Comparison of ENCODE assay signal across 8 cellular contexts in genomic region chr4:129092636-129093172, GRCh38. TPM values are rescaled to one million over a fixed set of nuclear protein-coding genes. Genes with fewer than 3 reads are reported as not detected.
DNase-seq lines count a peak whose midpoint lies in the region; ATAC-seq, FAIRE-seq and TF ChIP-seq lines count a peak whose summit lies in the region.

No MANE protein-coding gene starts in this region.

- ATAC-seq in GM21447 (IDR thresholded peaks at IDR 0.05; ENCODE audit: unreplicated experiment) (no peak), HG03521 (IDR thresholded peaks at IDR 0.05; ENCODE audit: unreplicated experiment) (no peak)

- H2AFZ ChIP-seq in keratinocyte (ENCODE audit: control insufficient read depth, low read length) = peak overlapping the region; percentile 97

- TF ChIP-seq CTCF in ascending aorta (IDR thresholded peaks at IDR 0.05) (no peak), keratinocyte (optimal IDR thresholded peaks at IDR 0.05 in 1 of 3, IDR thresholded peaks at IDR 0.05 in 1 of 3, conservative IDR thresholded peaks at IDR 0.05 in 1 of 3; ENCODE audit: extremely low read depth in 1 of 3, insufficient read depth in 2 of 3, low read length in 3 of 3) (no peak), thyroid gland (IDR thresholded peaks at IDR 0.05) (no peak)

- H4K20me1 ChIP-seq in keratinocyte (ENCODE audit: control insufficient read depth, extremely low read depth, insufficient read depth, low read length) = no peaks in the 10 kb centered on the region

- H3K4me1 ChIP-seq in ascending aorta (peaks cover 0 to 14% of the 10 kb centered on the region in 2 donors), keratinocyte (ENCODE audit: control insufficient read depth, extremely low read depth, insufficient read depth, low read length) (peaks cover 13% of the 10 kb centered on the region), thyroid gland (peaks cover 12 to 15% of the 10 kb centered on the region in 2 donors)

- peak; percentile 5 for FAIRE-seq in keratinocyte (lab: Jason Lieb, UNC)

- H3K79me2 ChIP-seq in keratinocyte (ENCODE audit: control insufficient read depth, insufficient read depth, low read length) = peaks cover 47% of the 10 kb centered on the region

- dilution Hi-C loops in keratinocyte (cut with MboI; ENCODE audit: extremely low pct_ligation_motif_present, low sequenced_read_pairs) = no loop called here

- H3K9ac ChIP-seq in keratinocyte (ENCODE audit: control insufficient read depth, extremely low read depth, insufficient read depth, low read length) = peak overlapping the region; percentile 98

- WGBS in thyroid gland, 2 donors = 1% methylated on average over 10 of the region's 10 CpGs

- H3K4me2 ChIP-seq in keratinocyte (ENCODE audit: control insufficient read depth, extremely low read depth, insufficient read depth, low read depth, low read length) = peak overlapping the region; percentile 91

- H3K9me3 ChIP-seq in ascending aorta (no peaks in the 10 kb centered on the region), keratinocyte (ENCODE audit: control insufficient read depth, low read depth, low read length) (no peaks in the 10 kb centered on the region), thyroid gland (no peaks in the 10 kb centered on the region)

- H3K4me3 ChIP-seq in ascending aorta = peak overlapping the region; percentile 74 to 75
- peak overlapping the region; percentile 71 to 93 (median 92) for H3K4me3 ChIP-seq in keratinocyte (ENCODE audit: control insufficient read depth in 2 of 3, extremely low read depth in 1 of 3, insufficient read depth in 2 of 3, low read depth in 1 of 3, low read length in 3 of 3)
- H3K4me3 ChIP-seq in thyroid gland (replicated peaks in 1 of 3) = peak overlapping the region; percentile 18 to 75 (median 53)

- H3K27ac ChIP-seq in ascending aorta (peak overlapping the region; percentile 91 to 92), keratinocyte (ENCODE audit: control insufficient read depth, insufficient read depth, low read length) (peak overlapping the region; percentile 87), thyroid gland (peak overlapping the region; percentile 67 to 94 (median 91))

- TF ChIP-seq POLR2A in thyroid gland (IDR thresholded peaks at IDR 0.05) = no peak

- no peaks in the 10 kb centered on the region for H3K9me1 ChIP-seq in keratinocyte (ENCODE audit: control insufficient read depth, extremely low read depth, insufficient read depth, low read length)

- H3K27me3 ChIP-seq in ascending aorta (no peaks in the 10 kb centered on the region), keratinocyte (ENCODE audit: control insufficient read depth, extremely low read depth, insufficient read depth, low read length) (no peaks in the 10 kb centered on the region), thyroid gland (no peaks in the 10 kb centered on the region)

- H3K36me3 ChIP-seq in ascending aorta (no peaks in the 10 kb centered on the region), keratinocyte (ENCODE audit: control insufficient read depth in 2 of 2, extremely low read depth in 1 of 2, insufficient read depth in 2 of 2, low read length in 2 of 2) (no peaks in the 10 kb centered on the region), thyroid gland (no peaks in the 10 kb centered on the region)

- intact Hi-C loops in ascending aorta (cut with DNase I) (loop anchor here (2.0 to 10.0 kb wide), 8 partner anchors 280 to 1308 kb away; partner anchors contain the start of genes HSPA4L, LARP1B and PGRMC2), thyroid gland (cut with DNase I) (loop anchor here (10.0 kb wide), 1 partner anchor 228 kb away; no protein-coding TSS in a partner anchor)

- DNase-seq in NCI-H1417 (lab: John Stamatoyannopoulos, UW) (peak in 2 of 3 experiments; percentile 34 to 73), NCI-H1417 treated with DMSO at 0.1 percent for 48 hours (lab: John Stamatoyannopoulos, UW) (no peak), ascending aorta (ENCODE audit: low spot score in 2 of 2) (no peak), keratinocyte (ENCODE audit: low read depth, low spot score) (no peak), thyroid gland (no peak), iPS-NIHi7 (ENCODE audit: extremely low spot score) (no peak)

RNA-seq across cellular contexts. Expression of gene SCLT1, which starts 0.6 kb away (rescaled TPM):
- total RNA-seq in ascending aorta = 7.0 TPM
- polyA plus RNA-seq in keratinocyte = 2.6 to 5.8 TPM (median 3.7 TPM) in 3 replicates
- 5.1 TPM for polyA plus RNA-seq in keratinocyte (2011; ENCODE audit: low read depth)
- polyA plus RNA-seq in keratinocyte (2011; cell fraction: cytosol; rRNA removed) = 2.8 and 3.7 TPM in 2 replicates
- 2.8 and 4.7 TPM in 2 replicates for polyA plus RNA-seq in keratinocyte (2011; cell fraction: nucleus; rRNA removed)
- 2.2 and 5.5 TPM in 2 replicates for polyA plus RNA-seq in keratinocyte (2012; ENCODE audit: low replicate concordance)
- 0.95 to 7.2 TPM (median 2.8 TPM) in 3 replicates for polyA minus RNA-seq in keratinocyte
- 2.7 TPM for polyA minus RNA-seq in keratinocyte (2011; cell fraction: cytosol; rRNA and poly(A)+ RNA removed)
- 8.2 and 16.7 TPM in 2 replicates for polyA minus RNA-seq in keratinocyte (2011; cell fraction: nucleus; rRNA and poly(A)+ RNA removed)
- 10 to 100 TPM; 12.9 to 28.6 (median 20.8) TPM for total RNA-seq in thyroid gland

RNA-seq across cellular contexts. Expression of gene C4orf33, which starts 3.2 kb away (rescaled TPM):
- 2.9 TPM for total RNA-seq in ascending aorta
- polyA plus RNA-seq in keratinocyte = 15.4 to 25.7 TPM (median 17.8 TPM) in 3 replicates
- polyA plus RNA-seq in keratinocyte (2011; ENCODE audit: low read depth) = 2.2 TPM
- polyA plus RNA-seq in keratinocyte (2011; cell fraction: cytosol; rRNA removed) = 13.7 and 29.8 TPM in 2 replicates
- 15.0 and 19.5 TPM in 2 replicates for polyA plus RNA-seq in keratinocyte (2011; cell fraction: nucleus; rRNA removed)
- polyA plus RNA-seq in keratinocyte (2012; ENCODE audit: low replicate concordance) = 8.6 and 13.7 TPM in 2 replicates
- polyA minus RNA-seq in keratinocyte = 1.1 to 8.2 TPM (median 4.2 TPM) in 3 replicates
- polyA minus RNA-seq in keratinocyte (2011; cell fraction: cytosol; rRNA and poly(A)+ RNA removed) = 4.6 TPM
- 6.1 and 6.7 TPM in 2 replicates for polyA minus RNA-seq in keratinocyte (2011; cell fraction: nucleus; rRNA and poly(A)+ RNA removed)
- 10 to 100 TPM; 22.6 to 25.1 (median 23.7) TPM for total RNA-seq in thyroid gland

Comparison
In these comparisons a context has a peak if more than half of its experiments do, and no peak if none do; other contexts are left out.
1. DNase-seq: peak in NCI-H1417 (2 of 3); none in NCI-H1417 treated with DMSO at 0.1 percent for 48 hours (single experiment), ascending aorta (0 of 2), keratinocyte (single experiment), thyroid gland (0 of 2) and iPS-NIHi7 (single experiment).
2. Peak in every context shown above with its lines, with median percentiles within 50 percentile points of each other: H3K27ac ChIP-seq and H3K4me3 ChIP-seq.